Comparison of ENCODE assay signal across 18 cellular contexts in the genomic region with DNA sequence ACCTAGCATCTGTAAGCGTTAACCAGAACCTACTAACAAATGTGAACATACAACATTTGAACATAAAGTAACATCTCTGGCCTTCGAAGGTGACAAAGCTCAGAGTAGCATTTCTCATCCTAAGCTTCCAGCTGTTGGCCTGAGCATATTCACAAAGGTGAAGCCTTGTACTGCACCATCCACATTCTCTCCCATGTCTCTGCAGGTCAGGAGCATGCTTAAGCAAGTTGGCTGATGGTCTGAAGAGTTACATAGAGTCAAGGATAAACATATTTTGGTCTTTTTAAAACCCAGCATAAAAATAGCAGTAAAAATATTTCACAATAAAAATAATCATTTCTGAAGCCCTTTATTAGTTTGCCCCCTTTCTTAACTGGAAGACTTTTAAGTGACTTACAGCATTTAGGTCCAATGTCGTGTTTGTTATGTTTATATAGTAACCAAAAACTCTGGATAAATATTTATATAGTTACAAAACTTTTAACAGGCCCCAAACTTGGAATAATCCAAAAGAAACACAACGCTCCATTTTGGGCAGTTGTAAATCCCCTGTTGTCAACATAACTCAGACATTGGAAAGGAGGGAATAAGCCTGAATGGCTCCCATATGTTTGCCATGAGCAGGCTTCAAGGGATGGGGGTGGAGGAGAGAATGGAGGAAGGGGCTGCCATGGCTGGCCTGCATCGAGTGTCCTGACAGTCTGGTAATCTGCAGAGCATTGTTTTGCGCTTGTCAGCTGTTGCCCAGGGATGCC. TPM values are rescaled to one million over a fixed set of nuclear protein-coding genes. Genes with fewer than 3 reads are reported as not detected.
DNase-seq lines count a peak whose midpoint lies in the region; ATAC-seq and TF ChIP-seq lines count a peak whose summit lies in the region.
"Had no signal": no experiment of that assay in that cellular context is flagged by ENCODE, and none has a peak within 500 bp of the region (broad histone marks: within the 10 kb centered on the region; RNA-seq: fewer than 3 reads in every experiment).

No MANE protein-coding gene starts in this region.

- peak overlapping the region; percentile 22 for H3K27ac ChIP-seq in 22Rv1
- peak overlapping the region; percentile 73; the same call in 1 of the 2 replicates for H3K27ac ChIP-seq in IMR-90 (ENCODE audit: insufficient read depth, low read length)
- peak overlapping the region in 3 of 4 donors; percentile 17 to 38 (median 28) for H3K27ac ChIP-seq in esophagus squamous epithelium
- peak overlapping the region; percentile 26 for H3K27ac ChIP-seq in osteoblast (ENCODE audit: low read depth, low read length)
- no peak overlapping the region for H3K27ac ChIP-seq in RWPE1

- H3K27me3 ChIP-seq in IMR-90 (ENCODE audit: control insufficient read depth, insufficient read depth, low read length) (no peaks in the 10 kb centered on the region; the same call in 1 of the 2 replicates), esophagus squamous epithelium (no peaks in the 10 kb centered on the region), osteoblast (ENCODE audit: insufficient read depth, low read length) (no peaks in the 10 kb centered on the region)
- H3K27me3 ChIP-seq: body of pancreas had no signal

- WGBS in IMR-90 (ENCODE audit: extremely low coverage in 2 of 2, insufficient read length in 1 of 2), 2 experiments: no CpG with 5 or more reads among the region's 6 CpGs
- WGBS in esophagus squamous epithelium, 2 donors: 37 to 51% methylated on average over 6 of the region's 6 CpGs

- H3K56ac ChIP-seq in IMR-90 (ENCODE audit: extremely low read depth, insufficient read depth, low read length): no peak overlapping the region

- no peak overlapping the region for H2AK9ac ChIP-seq in IMR-90 (replicated peaks; ENCODE audit: low read depth, low read length, poor library complexity)

- H3K9me3 ChIP-seq in IMR-90 (ENCODE audit: control insufficient read depth, insufficient read depth, low read length): no peaks in the 10 kb centered on the region
- H3K9me3 ChIP-seq in esophagus squamous epithelium: no peaks in the 10 kb centered on the region
- no peaks in the 10 kb centered on the region for H3K9me3 ChIP-seq in osteoblast (ENCODE audit: low read depth, low read length)
- H3K9me3 ChIP-seq: body of pancreas, HAP-1 had no signal

- dilution Hi-C loops in IMR-90 (cut with HindIII; ENCODE audit: low sequenced_read_pairs, unreplicated experiment): no loop called here

- no peak overlapping the region for H3K9ac ChIP-seq in IMR-90 (ENCODE audit: low read depth, low read length)

- BruUV-seq in IMR-90 (replicated peaks; lab: Mats Ljungman, UMichigan): no TSS peak

- H3K79me2 ChIP-seq in osteoblast (ENCODE audit: insufficient read depth, low read length): no peaks in the 10 kb centered on the region

- H4K91ac ChIP-seq in IMR-90 (ENCODE audit: insufficient read depth, low read depth, low read length): peak overlapping the region; percentile 59

- H3K4ac ChIP-seq in IMR-90 (ENCODE audit: low read depth, low read length): peak overlapping the region; percentile 44

- H3K4me3 ChIP-seq in IMR-90 (ENCODE audit: insufficient read depth, low read depth, low read length) (no peak overlapping the region), esophagus squamous epithelium (no peak overlapping the region), osteoblast (ENCODE audit: insufficient read depth, low read length) (no peak overlapping the region)
- H3K4me3 ChIP-seq: body of pancreas, HAP-1, skin epidermis had no signal

- ATAC-seq in IMR-90 (ENCODE audit: low read depth) (peak; percentile 21), GM18519 (IDR thresholded peaks at IDR 0.05; ENCODE audit: low FRiP score, unreplicated experiment) (no peak), HG03139 (IDR thresholded peaks at IDR 0.05; ENCODE audit: unreplicated experiment) (no peak)
- ATAC-seq: activated CD4-positive, CD25-positive, alpha-beta regulatory T cell treated with anti-CD3 and anti-CD28 coated beads, Interleukin-2, amount 50 U/mL, for 24 hours; body of pancreas; stimulated activated naive B cell treated with anti-CD40 and anti-IgM and Interleukin-4, amounts not matched to agents 10 μg/mL and 1 μg/mL and 100 μg/mL, for 72 hours had no signal

- CTCF ChIA-PET in IMR-90 (lab: Yijun Ruan, JAX): interaction anchor here (0.6 to 0.7 kb wide), 2 partner anchors 77 to 189 kb away, joined by 3 to 4 read pairs; no protein-coding TSS in a partner anchor
- CTCF ChIA-PET in RWPE1 (lab: Yijun Ruan, JAX): interaction anchor here (0.6 kb wide), 1 partner anchor 164 kb away, joined by 3 read pairs; no protein-coding TSS in a partner anchor

- peaks cover 5% of the 10 kb centered on the region for H3K9me1 ChIP-seq in IMR-90 (ENCODE audit: insufficient read depth, low read length)

- TF ChIP-seq CTCF in 22Rv1 (IDR thresholded peaks at IDR 0.05) (no peak), IMR-90 (conservative IDR thresholded peaks at IDR 0.05; ENCODE audit: low read depth, low read length) (no peak), esophagus squamous epithelium (IDR thresholded peaks at IDR 0.05) (no peak), osteoblast (IDR thresholded peaks at IDR 0.05; ENCODE audit: extremely low read depth, low read depth, low read length) (no peak), RWPE1 (conservative IDR thresholded peaks at IDR 0.05; ENCODE audit: low read depth) (no peak)

- no peaks in the 10 kb centered on the region for H4K20me1 ChIP-seq in IMR-90 (ENCODE audit: insufficient read depth, low read length)
- H4K20me1 ChIP-seq in osteoblast (ENCODE audit: insufficient read depth, low read length): no peaks in the 10 kb centered on the region

- H2BK120ac ChIP-seq in IMR-90 (ENCODE audit: low read depth, low read length): peak overlapping the region; percentile 56; the same call in 1 of the 2 replicates

- POLR2A ChIA-PET in IMR-90 (lab: Charles Lee; ENCODE audit: unreplicated experiment): no interaction called here
- POLR2A ChIA-PET in RWPE1 (lab: Yijun Ruan, JAX; ENCODE audit: low non-redundant PET): no interaction called here

- H2BK5ac ChIP-seq in IMR-90 (ENCODE audit: low read depth, low read length, poor library complexity, severe bottlenecking): no peak overlapping the region

- no peak overlapping the region; the same call in 1 of the 2 replicates for H4K5ac ChIP-seq in IMR-90 (ENCODE audit: low read depth, low read length)

- H3K4me1 ChIP-seq in IMR-90 (ENCODE audit: control insufficient read depth, insufficient read depth, low read length): peaks cover 21% of the 10 kb centered on the region
- H3K4me1 ChIP-seq in esophagus squamous epithelium: peaks cover 5 to 46% (median 25%) of the 10 kb centered on the region in 3 donors
- peaks cover 40% of the 10 kb centered on the region for H3K4me1 ChIP-seq in osteoblast (ENCODE audit: insufficient read depth, low read length)

- TF ChIP-seq RAD21 in IMR-90 (IDR thresholded peaks at IDR 0.05; ENCODE audit: low read length): no peak

- H2AFZ ChIP-seq in IMR-90 (replicated peaks; ENCODE audit: low read length, poor library complexity): no peak overlapping the region
- peak overlapping the region; percentile 27 for H2AFZ ChIP-seq in osteoblast (ENCODE audit: low read length)

- H3K14ac ChIP-seq in IMR-90 (replicated peaks; ENCODE audit: low read depth, low read length): no peak overlapping the region; the same call in 1 of the 2 replicates

- H3K36me3 ChIP-seq in IMR-90 (ENCODE audit: control insufficient read depth, insufficient read depth, low read length): no peaks in the 10 kb centered on the region
- no peaks in the 10 kb centered on the region for H3K36me3 ChIP-seq in esophagus squamous epithelium
- H3K36me3 ChIP-seq in osteoblast (ENCODE audit: insufficient read depth, low read length): no peaks in the 10 kb centered on the region
- H3K36me3 ChIP-seq: HAP-1 had no signal

- peak overlapping the region; percentile 85; the same call in 1 of the 2 replicates for H2AK5ac ChIP-seq in IMR-90 (ENCODE audit: low read depth, low read length)

- H4K8ac ChIP-seq in IMR-90 (ENCODE audit: low read depth in 2 of 2, low read length in 2 of 2): peak overlapping the region in 1 of 2 experiments; percentile 22; a peak in 1 of 4 replicates

- H2BK20ac ChIP-seq in IMR-90 (ENCODE audit: low read depth, low read length): peak overlapping the region; percentile 79

- H3K4me2 ChIP-seq in IMR-90 (ENCODE audit: low read depth, low read length) (peak overlapping the region; percentile 38; the same call in 1 of the 2 replicates), osteoblast (ENCODE audit: insufficient read depth, low read length) (no peak overlapping the region)

- peak overlapping the region; percentile 27; the same call in 1 of the 3 replicates for H2BK15ac ChIP-seq in IMR-90 (ENCODE audit: low read depth, low read length)

- in situ Hi-C loops in IMR-90 (cut with MboI; ENCODE audit: low sequenced_read_pairs): no loop called here

- no peak for TF ChIP-seq POLR2A in IMR-90 (IDR thresholded peaks at IDR 0.05; ENCODE audit: low read depth, low read length)
- TF ChIP-seq POLR2A in esophagus squamous epithelium (IDR thresholded peaks at IDR 0.05): no peak

- H3K23ac ChIP-seq in IMR-90 (ENCODE audit: low read depth, low read length): no peak overlapping the region

- intact Hi-C loops in IMR-90 (cut with micrococcal nuclease): loop anchor here (5.0 kb wide), 1 partner anchor 77 kb away; no protein-coding TSS in a partner anchor
- intact Hi-C loops in esophagus squamous epithelium (cut with DNase I): no loop called here

- no peaks in the 10 kb centered on the region for H3K79me1 ChIP-seq in IMR-90 (ENCODE audit: low read depth in 1 of 2, low read length in 2 of 2)

- peak overlapping the region; percentile 33 for H3K18ac ChIP-seq in IMR-90 (ENCODE audit: low read depth, low read length)

- DNase-seq in IMR-90 (peak; percentile 38), esophagus squamous epithelium (lab: John Stamatoyannopoulos, UW) (no peak), osteoblast (ENCODE audit: insufficient read length, low spot score, missing footprints) (no peak), RWPE1 (ENCODE audit: low spot score) (no peak)
- no peak for DNase-seq in activated CD4-positive, alpha-beta T cell treated with anti-CD3 and anti-CD28 coated beads, Interleukin-2, amount 50 U/mL, for 4 hours
- DNase-seq: activated naive CD4-positive, alpha-beta T cell treated with anti-CD3 and anti-CD28 coated beads for 36 hours; body of pancreas; foreskin fibroblast; KBM-7; NCI-H1105; stimulated activated naive B cell treated with anti-CD40 and anti-IgM and Interleukin-4, amounts not matched to agents 10 μg/mL and 1 μg/mL and 100 μg/mL, for 72 hours had no signal

TF ChIP-seq in IMR-90, 13 proteins besides CTCF, POLR2A, EP300 and RAD21 (continues in another document):
- no peak for TF ChIP-seq CEBPB (IDR thresholded peaks at IDR 0.05; ENCODE audit: low read depth, low read length)

RNA-seq across cellular contexts. Expression of a gene that starts 42.8 kb away (rescaled TPM):
- total RNA-seq in IMR-90 (2012; rRNA removed) (82.5 and 86.9 TPM in 2 replicates), esophagus squamous epithelium (10 to 100 TPM in 3 of 4 donors, 1 to 10 TPM in 1; 8.6 to 42.5 (median 35.9) TPM), osteoblast (344 and 453 TPM in 2 replicates)
- 47.4 and 61.3 TPM in 2 replicates for polyA plus RNA-seq in IMR-90 (2012; rRNA removed)
- 7.3 and 9.4 TPM in 2 replicates for polyA plus RNA-seq in IMR-90 (2012; cell fraction: cytosol; rRNA removed)
- polyA plus RNA-seq in IMR-90 (2012; cell fraction: nucleus; rRNA removed; ENCODE audit: low replicate concordance): 10.8 and 45.1 TPM in 2 replicates
- total RNA-seq: T-helper 2 cell treated with Interferon-gamma antibody and Interleukin-4, amounts not matched to agents 100 ng/mL and 5 ng/mL, for 36 hours had no signal
